ENCODE assay signal across 8 cellular contexts in genomic region chr6:2845880-2846208, GRCh38. TPM values are rescaled to one million over a fixed set of nuclear protein-coding genes. Genes with fewer than 3 reads are reported as not detected.
DNase-seq lines count a peak whose midpoint lies in the region; ATAC-seq, FAIRE-seq and TF ChIP-seq lines count a peak whose summit lies in the region.

No MANE protein-coding gene starts in this region.

- no peaks in the 10 kb centered on the region for H4K20me1 ChIP-seq in BLaER1

- H3K9me3 Mint-ChIP-seq in IgD-negative memory B cell: peaks cover 2 to 6% (median 5%) of the 10 kb centered on the region in 3 donors
- H3K9me3 Mint-ChIP-seq in activated naive CD8-positive, alpha-beta T cell treated with anti-CD3 and anti-CD28 coated beads, Interleukin-2, amount 50 U/mL, for 24 hours: peaks cover 4% of the 10 kb centered on the region
- no peaks in the 10 kb centered on the region for H3K9me3 Mint-ChIP-seq in naive thymus-derived CD8-positive, alpha-beta T cell

- ATAC-seq in activated naive CD8-positive, alpha-beta T cell treated with anti-CD3 and anti-CD28 coated beads, Interleukin-2, amount 50 U/mL, for 24 hours: no peak
- no peak for ATAC-seq in naive thymus-derived CD8-positive, alpha-beta T cell
- ATAC-seq in GM19455 (IDR thresholded peaks at IDR 0.05; ENCODE audit: unreplicated experiment): no peak

- H3K4me1 ChIP-seq in BLaER1 (peaks cover 34% of the 10 kb centered on the region), kidney (ENCODE audit: control insufficient read depth in 1 of 2, insufficient read depth in 1 of 2, low read depth in 1 of 2, low read length in 2 of 2) (peaks cover 5 to 8% of the 10 kb centered on the region in 2 donors)

- H3K9ac ChIP-seq in BLaER1 (no peak overlapping the region), kidney (ENCODE audit: low read length in 2 of 2) (no peak overlapping the region)

- peaks cover 3% of the 10 kb centered on the region; the same call in 1 of the 2 replicates for H3K9me3 ChIP-seq in BLaER1
- H3K9me3 ChIP-seq in kidney (ENCODE audit: control insufficient read depth in 1 of 2, low read length in 2 of 2): no peaks in the 10 kb centered on the region

- H3K27ac ChIP-seq in BLaER1: no peak overlapping the region
- H3K27ac ChIP-seq in kidney (ENCODE audit: low read depth in 2 of 2, low read length in 2 of 2): no peak overlapping the region

- no peak for TF ChIP-seq CTCF in kidney (IDR thresholded peaks at IDR 0.05; ENCODE audit: borderline replicate concordance, extremely low read depth, insufficient read depth)

- H3K4me3 Mint-ChIP-seq in IgD-negative memory B cell: peak overlapping the region in 3 of 4 donors; percentile 69 to 80 (median 72)
- peak overlapping the region; percentile 64 for H3K4me3 Mint-ChIP-seq in activated naive CD8-positive, alpha-beta T cell treated with anti-CD3 and anti-CD28 coated beads, Interleukin-2, amount 50 U/mL, for 24 hours
- peak overlapping the region in 7 of 10 donors; percentile 40 to 77 (median 53) for H3K4me3 Mint-ChIP-seq in naive thymus-derived CD8-positive, alpha-beta T cell

- H3K36me3 ChIP-seq in BLaER1: no peaks in the 10 kb centered on the region
- no peaks in the 10 kb centered on the region for H3K36me3 ChIP-seq in kidney (ENCODE audit: control insufficient read depth in 1 of 2, insufficient read depth in 2 of 2, low read length in 2 of 2)

- no peak for DNase-seq in activated naive CD8-positive, alpha-beta T cell treated with anti-CD3 and anti-CD28 coated beads, Interleukin-2, amount 50 U/mL, for 24 hours
- no peak for DNase-seq in naive thymus-derived CD8-positive, alpha-beta T cell
- no peak for DNase-seq in kidney
- DNase-seq in mucosa of gallbladder (ENCODE audit: low spot score): no peak
- DNase-seq in CD1c-positive myeloid dendritic cell (ENCODE audit: extremely low spot score): no peak

- H3K4me3 ChIP-seq in BLaER1 (no peak overlapping the region), kidney (ENCODE audit: low read length in 2 of 2) (no peak overlapping the region)

- H3K27me3 ChIP-seq in BLaER1: peaks cover 25% of the 10 kb centered on the region

- FAIRE-seq in kidney (lab: Jason Lieb, UNC): no peak

- peak overlapping the region; percentile 23 for H3K4me2 ChIP-seq in BLaER1

- POLR2A ChIA-PET in naive thymus-derived CD8-positive, alpha-beta T cell (lab: Charles Lee): interaction anchor here (1.0 to 5.3 kb wide), 23 partner anchors 12 to 222 kb away, joined by 3 to 68 read pairs (median 5); partner anchors contain the start of genes NQO2, RIPK1, SERPINB6 and SERPINB9

- no peaks in the 10 kb centered on the region for H3K27me3 Mint-ChIP-seq in IgD-negative memory B cell
- no peaks in the 10 kb centered on the region for H3K27me3 Mint-ChIP-seq in activated naive CD8-positive, alpha-beta T cell treated with anti-CD3 and anti-CD28 coated beads, Interleukin-2, amount 50 U/mL, for 24 hours
- no peaks in the 10 kb centered on the region for H3K27me3 Mint-ChIP-seq in naive thymus-derived CD8-positive, alpha-beta T cell

- H3K36me3 Mint-ChIP-seq in IgD-negative memory B cell: no peaks in the 10 kb centered on the region
- peaks cover 5% of the 10 kb centered on the region for H3K36me3 Mint-ChIP-seq in activated naive CD8-positive, alpha-beta T cell treated with anti-CD3 and anti-CD28 coated beads, Interleukin-2, amount 50 U/mL, for 24 hours (ENCODE audit: low read depth)
- H3K36me3 Mint-ChIP-seq in naive thymus-derived CD8-positive, alpha-beta T cell: no peaks in the 10 kb centered on the region

- intact Hi-C loops in kidney (cut with DNase I): loop anchor here (5.0 to 10.0 kb wide), 2 partner anchors 69 to 86 kb away; no protein-coding TSS in a partner anchor

- H3K27ac Mint-ChIP-seq in IgD-negative memory B cell: peak overlapping the region; percentile 15 to 86 (median 69)
- peak overlapping the region; percentile 21 for H3K27ac Mint-ChIP-seq in activated naive CD8-positive, alpha-beta T cell treated with anti-CD3 and anti-CD28 coated beads, Interleukin-2, amount 50 U/mL, for 24 hours
- H3K27ac Mint-ChIP-seq in naive thymus-derived CD8-positive, alpha-beta T cell: peak overlapping the region in 9 of 10 donors; percentile 50 to 87 (median 77)

- H3K4me1 Mint-ChIP-seq in IgD-negative memory B cell: peaks cover 44 to 49% (median 48%) of the 10 kb centered on the region in 3 donors
- peaks cover 72% of the 10 kb centered on the region for H3K4me1 Mint-ChIP-seq in activated naive CD8-positive, alpha-beta T cell treated with anti-CD3 and anti-CD28 coated beads, Interleukin-2, amount 50 U/mL, for 24 hours
- H3K4me1 Mint-ChIP-seq in naive thymus-derived CD8-positive, alpha-beta T cell: peaks cover 28 to 62% (median 48%) of the 10 kb centered on the region in 4 donors

RNA-seq across cellular contexts. Expression of gene SERPINB1, which starts 4.2 kb away (rescaled TPM):
- polyA plus RNA-seq in IgD-negative memory B cell: 85.6 TPM
- total RNA-seq in naive thymus-derived CD8-positive, alpha-beta T cell: 10 to 100 TPM; 65.3 to 67.1 TPM
- polyA plus RNA-seq in naive thymus-derived CD8-positive, alpha-beta T cell: 100 to 1,000 TPM; 121 to 130 (median 123) TPM
- 86.4 TPM for total RNA-seq in kidney
- 37.4 TPM for polyA plus RNA-seq in kidney (ENCODE audit: insufficient read depth, low read depth, low replicate concordance)
- total RNA-seq in mucosa of gallbladder: 62.0 TPM

RNA-seq across cellular contexts. Expression of gene SERPINB9, which starts 57.3 kb away (rescaled TPM):
- polyA plus RNA-seq in IgD-negative memory B cell: 20.1 TPM
- total RNA-seq in naive thymus-derived CD8-positive, alpha-beta T cell: 10 to 100 TPM; 56.6 to 57.1 TPM
- polyA plus RNA-seq in naive thymus-derived CD8-positive, alpha-beta T cell: 10 to 100 TPM; 29.9 to 37.2 (median 35.0) TPM
- 13.4 TPM for total RNA-seq in kidney
- 4.0 TPM for polyA plus RNA-seq in kidney (ENCODE audit: insufficient read depth, low read depth, low replicate concordance)
- 11.8 TPM for total RNA-seq in mucosa of gallbladder

Comparison
In these comparisons a context has a peak if more than half of its experiments do, and no peak if none do; other contexts are left out.
1. H3K27ac Mint-ChIP-seq: peak in every context shown above with its lines; median percentile 77 in naive thymus-derived CD8-positive, alpha-beta T cell; 69 in IgD-negative memory B cell; 21 in activated naive CD8-positive, alpha-beta T cell treated with anti-CD3 and anti-CD28 coated beads, Interleukin-2, amount 50 U/mL, for 24 hours.